8 cellular contexts compared by ENCODE assay signal in genomic region chr14:102317564-102318248, GRCh38. TPM values are rescaled to one million over a fixed set of nuclear protein-coding genes. Genes with fewer than 3 reads are reported as not detected.
A peak's percentile ranks its signal among the peaks of the same experiment; 100 is the strongest.
DNase-seq lines count a peak whose midpoint lies in the region; ATAC-seq and TF ChIP-seq lines count a peak whose summit lies in the region.

No MANE protein-coding gene starts in this region.

- ATAC-seq in WTC11, result no peak
- ATAC-seq in HG02973 (IDR thresholded peaks at IDR 0.05; ENCODE audit: unreplicated experiment), result no peak

- no peaks in the 10 kb centered on the region for H3K9me3 Mint-ChIP-seq in WTC11
- H3K9me3 Mint-ChIP-seq in osteocyte (ENCODE audit: unreplicated experiment), result no peaks in the 10 kb centered on the region

- peak; percentile 83 for DNase-seq in SIG-M5 treated with dmso at 0.1 percent for 504 hours (lab: John Stamatoyannopoulos, UW; ENCODE audit: unreplicated experiment)
- DNase-seq in SIG-M5 (lab: John Stamatoyannopoulos, UW), result no peak
- DNase-seq in NCI-H128 (lab: John Stamatoyannopoulos, UW; ENCODE audit: unreplicated experiment), result peak; percentile 49
- DNase-seq in WTC11 (ENCODE audit: low spot score), result no peak
- peak in 1 of 2 donors; percentile 32 for DNase-seq in foreskin fibroblast
- no peak for DNase-seq in osteocyte (ENCODE audit: extremely low spot score, unreplicated experiment)
- DNase-seq in A172 (ENCODE audit: low spot score), result no peak

- H3K36me3 Mint-ChIP-seq in WTC11 (no peaks in the 10 kb centered on the region), osteocyte (ENCODE audit: unreplicated experiment) (no peaks in the 10 kb centered on the region)

- H3K4me3 ChIP-seq in foreskin fibroblast (ENCODE audit: low read depth in 1 of 2, low read length in 2 of 2), result peak overlapping the region; percentile 60 to 63

- H3K4me3 Mint-ChIP-seq in WTC11 (peak overlapping the region; percentile 93), osteocyte (ENCODE audit: unreplicated experiment) (peak overlapping the region; percentile 89)

- CTCF ChIA-PET in WTC11 (lab: Charles Lee), result interaction anchor here (0.5 to 2.2 kb wide), 4 partner anchors 13 to 529 kb away, joined by 3 to 7 read pairs (median 3); partner anchors contain the start of gene MOK

- peaks cover 25% of the 10 kb centered on the region for H3K27me3 Mint-ChIP-seq in WTC11 (ENCODE audit: low read depth)
- H3K27me3 Mint-ChIP-seq in osteocyte (ENCODE audit: unreplicated experiment), result no peaks in the 10 kb centered on the region

- TF ChIP-seq CTCF in WTC11 (IDR thresholded peaks at IDR 0.05), result no peak
- no peak for TF ChIP-seq CTCF in foreskin fibroblast (IDR thresholded peaks at IDR 0.05; ENCODE audit: low read depth, low read length)
- no peak for TF ChIP-seq CTCF in osteocyte (IDR thresholded peaks at IDR 0.05)

- peaks cover 49% of the 10 kb centered on the region for H3K4me1 Mint-ChIP-seq in WTC11
- peaks cover 51% of the 10 kb centered on the region for H3K4me1 Mint-ChIP-seq in osteocyte (ENCODE audit: unreplicated experiment)

- H3K27ac Mint-ChIP-seq in WTC11 (peak overlapping the region; percentile 95), osteocyte (ENCODE audit: unreplicated experiment) (peak overlapping the region; percentile 97)

- POLR2A ChIA-PET in WTC11 (lab: Charles Lee), result interaction anchor here (1.3 kb wide), 1 partner anchor 192 kb away, joined by 3 read pairs; no protein-coding TSS in a partner anchor

TF ChIP-seq in WTC11, 78 proteins besides CTCF, POLR2A, EP300 and RAD21:
- TF ChIP-seq CREB1 (CRISPR knock-in tag; IDR thresholded peaks at IDR 0.05) (no peak), ZNF263 (CRISPR knock-in tag; IDR thresholded peaks at IDR 0.05; ENCODE audit: low read depth) (no peak), NR2C2 (CRISPR knock-in tag; IDR thresholded peaks at IDR 0.05) (no peak), RELA (CRISPR knock-in tag; IDR thresholded peaks at IDR 0.05; ENCODE audit: borderline replicate concordance) (no peak)
- TF ChIP-seq, protein P1, sequence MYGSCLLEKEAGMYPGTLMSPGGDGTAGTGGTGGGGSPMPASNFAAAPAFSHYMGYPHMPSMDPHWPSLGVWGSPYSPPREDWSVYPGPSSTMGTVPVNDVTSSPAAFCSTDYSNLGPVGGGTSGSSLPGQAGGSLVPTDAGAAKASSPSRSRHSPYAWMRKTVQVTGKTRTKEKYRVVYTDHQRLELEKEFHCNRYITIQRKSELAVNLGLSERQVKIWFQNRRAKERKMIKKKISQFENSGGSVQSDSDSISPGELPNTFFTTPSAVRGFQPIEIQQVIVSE (CRISPR knock-in tag; IDR thresholded peaks at IDR 0.05; ENCODE audit: borderline replicate concordance), result no peak

RNA-seq across cellular contexts. Expression of gene ZNF839, which starts 1.8 kb away (rescaled TPM):
- total RNA-seq in WTC11 (2021), result 15.1 to 16.6 TPM (median 15.2 TPM) in 3 replicates
- total RNA-seq in osteocyte, result 9.3 and 10.1 TPM in 2 replicates
- 6.8 and 8.5 TPM in 2 replicates for total RNA-seq in A172 (2014; rRNA removed; shearing (Covaris generic))

RNA-seq across cellular contexts. Expression of gene MOK, which starts 12.7 kb away (rescaled TPM):
- total RNA-seq in WTC11 (2021), result 2.0 to 2.7 TPM (median 2.6 TPM) in 3 replicates
- total RNA-seq in osteocyte, result 5.8 and 9.5 TPM in 2 replicates
- total RNA-seq in A172 (2014; rRNA removed; shearing (Covaris generic)), result 8.4 and 11.6 TPM in 2 replicates

RNA-seq across cellular contexts. Expression of gene CINP, which starts 45.0 kb away (rescaled TPM):
- total RNA-seq in WTC11 (2021) (38.3 to 43.8 TPM (median 39.5 TPM) in 3 replicates), osteocyte (26.9 and 30.7 TPM in 2 replicates)
- total RNA-seq in A172 (2014; rRNA removed; shearing (Covaris generic)), result 47.4 and 51.2 TPM in 2 replicates

RNA-seq across cellular contexts. Expression of gene TECPR2, which starts 45.0 kb away (rescaled TPM):
- total RNA-seq in WTC11 (2021) (19.8 to 25.0 TPM (median 21.3 TPM) in 3 replicates), osteocyte (26.9 and 32.9 TPM in 2 replicates)
- total RNA-seq in A172 (2014; rRNA removed; shearing (Covaris generic)), result 2.4 and 7.1 TPM in 2 replicates

Comparison
In these comparisons a context has a peak if more than half of its experiments do, and no peak if none do; other contexts are left out.
1. DNase-seq: peak in SIG-M5 treated with dmso at 0.1 percent for 504 hours (single experiment) and NCI-H128 (single experiment); none in SIG-M5 (single experiment), WTC11 (single experiment), osteocyte (single experiment) and A172 (single experiment).